In genomic region chr6:51574040-51574439, GRCh38 we compare ENCODE assay signal across 6 cellular contexts.
"Had no signal": no experiment of that assay in that cellular context is flagged by ENCODE, and none has a peak within 500 bp of the region (broad histone marks: within the 10 kb centered on the region; RNA-seq: fewer than 3 reads in every experiment).

No MANE protein-coding gene starts in this region.

- H3K27ac ChIP-seq: HL-60 had no signal

- H3K4me3 ChIP-seq: K562 had no signal

- DNase-seq: IMR-90, KBM-7, KG1 had no signal

- ATAC-seq: HepG2, K562 had no signal
